1 cellular context compared by ENCODE assay signal in genomic region chr1:202034683-202035462, GRCh38.
TF ChIP-seq lines count a peak whose summit lies in the region.

No MANE protein-coding gene starts in this region.

TF ChIP-seq in GM23338, 12 proteins besides CTCF, POLR2A, EP300 and RAD21 (continued from another document):
- TF ChIP-seq ZNF462 (CRISPR knock-in tag; IDR thresholded peaks at IDR 0.05) (no peak), ZNF114 (CRISPR knock-in tag; IDR thresholded peaks at IDR 0.05) (no peak), ZNF331 (CRISPR knock-in tag; IDR thresholded peaks at IDR 0.05; ENCODE audit: low read depth) (no peak)
